ENCODE assay signal across 2 cellular contexts in genomic region chr9:97078362-97078761, GRCh38.
A peak's percentile ranks its signal among the peaks of the same experiment; 100 is the strongest.
TF ChIP-seq lines count a peak whose summit lies in the region.

No MANE protein-coding gene starts in this region.

TF ChIP-seq in HepG2, 621 proteins besides CTCF, POLR2A, EP300 and RAD21:
- TF ChIP-seq ARNT2 (CRISPR knock-in tag; IDR thresholded peaks at IDR 0.05; ENCODE audit: low read depth) (no peak), ZNF446 (CRISPR knock-in tag; IDR thresholded peaks at IDR 0.05) (no peak), ZNF768 (CRISPR knock-in tag; IDR thresholded peaks at IDR 0.05) (peak; percentile 63; the same call in 1 of the 2 replicates)

TF ChIP-seq in K562, 482 proteins besides CTCF, POLR2A, EP300 and RAD21:
- no peak for TF ChIP-seq ARID1B (IDR thresholded peaks at IDR 0.05)
- no peak for TF ChIP-seq ZNF134 (CRISPR knock-in tag; conservative IDR thresholded peaks at IDR 0.05)
- TF ChIP-seq USF1 (CRISPR knock-in tag; IDR thresholded peaks at IDR 0.05), result no peak
- peak; percentile 4 for TF ChIP-seq ZFP36 (IDR thresholded peaks at IDR 0.05; ENCODE audit: low read depth, low read length, partially characterized antibody)
- TF ChIP-seq THRA (IDR thresholded peaks at IDR 0.05), result no peak
- no peak for TF ChIP-seq NR1H2 (CRISPR knock-in tag; IDR thresholded peaks at IDR 0.05)
- no peak for TF ChIP-seq CEBPG (CRISPR knock-in tag; IDR thresholded peaks at IDR 0.05)
- no peak for TF ChIP-seq CEBPG (tag; conservative IDR thresholded peaks at IDR 0.05 in 1 of 2, IDR thresholded peaks at IDR 0.05 in 1 of 2)
- no peak for TF ChIP-seq ELK3 (CRISPR knock-in tag; IDR thresholded peaks at IDR 0.05)
- no peak for TF ChIP-seq ID3 (CRISPR knock-in tag; IDR thresholded peaks at IDR 0.05)
- no peak for TF ChIP-seq ID3 (tag; IDR thresholded peaks at IDR 0.05)
TF ChIP-seq in K562: peak in this region for 1.
